In genomic region chr1:109240158-109241152, GRCh38 we compare ENCODE assay signal across 8 cellular contexts. TPM values are rescaled to one million over a fixed set of nuclear protein-coding genes. Genes with fewer than 3 reads are reported as not detected.
A peak's percentile ranks its signal among the peaks of the same experiment; 100 is the strongest.
DNase-seq lines count a peak whose midpoint lies in the region; ATAC-seq, FAIRE-seq and TF ChIP-seq lines count a peak whose summit lies in the region.

No MANE protein-coding gene starts in this region.

- H3K36me3 ChIP-seq in HUES6 (ENCODE audit: control insufficient read depth, insufficient read depth, low read length) (peaks cover 38% of the 10 kb centered on the region), spleen (peaks cover 2 to 43% (median 41%) of the 10 kb centered on the region in 6 donors)

- ATAC-seq in HG03025 (IDR thresholded peaks at IDR 0.05; ENCODE audit: low FRiP score, unreplicated experiment) (no peak), HG03095 (IDR thresholded peaks at IDR 0.05; ENCODE audit: unreplicated experiment) (no peak)

- no peaks in the 10 kb centered on the region for H3K27me3 ChIP-seq in HUES6 (ENCODE audit: control insufficient read depth, insufficient read depth, low read length)
- H3K27me3 ChIP-seq in spleen (replicated peaks in 1 of 7) = peaks cover 0 to 47% (median 0%) of the 10 kb centered on the region in 7 donors

- no peak for TF ChIP-seq POLR2A in spleen (IDR thresholded peaks at IDR 0.05)

- intact Hi-C loops in spleen (cut with DNase I; ENCODE audit: low total_unique reads) = no loop called here

- WGBS in spleen, 5 donors = 24 to 59% (median 51%) methylated on average over 16 to 26 of the region's 26 CpGs

- H3K27ac ChIP-seq in HUES6 (ENCODE audit: low read depth, low read length) = no peak overlapping the region
- peak overlapping the region; percentile 48 for H3K27ac ChIP-seq in angular gyrus (ENCODE audit: low read depth, low read length)
- H3K27ac ChIP-seq in spleen = peak overlapping the region in 2 of 8 donors; percentile 7

- H3K4me1 ChIP-seq in HUES6 (ENCODE audit: control insufficient read depth, insufficient read depth, low read length) (peaks cover 41% of the 10 kb centered on the region), spleen (peaks cover 8 to 25% (median 17%) of the 10 kb centered on the region in 6 donors)

- FAIRE-seq in GM19239 (lab: Jason Lieb, UNC) = no peak

- no peaks in the 10 kb centered on the region for H3K9me3 ChIP-seq in HUES6 (ENCODE audit: control insufficient read depth, insufficient read depth, low read depth, low read length)
- no peaks in the 10 kb centered on the region for H3K9me3 ChIP-seq in spleen

- DNase-seq in AG10803 (ENCODE audit: low read depth) (peak; percentile 65), hepatic stellate cell (ENCODE audit: low spot score) (peak; percentile 58), spleen (peak; percentile 71), GM19239 (ENCODE audit: insufficient read length, low spot score) (no peak)

- TF ChIP-seq CTCF in AG10803 (conservative IDR thresholded peaks at IDR 0.05; ENCODE audit: low read length) = no peak
- TF ChIP-seq CTCF in spleen (IDR thresholded peaks at IDR 0.05 in 8 of 11, conservative IDR thresholded peaks at IDR 0.05 in 3 of 11) = no peak

- H3K4me3 ChIP-seq in AG10803 (ENCODE audit: low read length) (no peak overlapping the region), HUES6 (ENCODE audit: low read depth, low read length) (peak overlapping the region; percentile 34), spleen (no peak overlapping the region)

- no peak overlapping the region for H3K9ac ChIP-seq in HUES6 (ENCODE audit: low read length)

RNA-seq across cellular contexts. Expression of gene CELSR2, which starts 8.9 kb away (rescaled TPM):
- total RNA-seq in spleen = 1 to 10 TPM in 5 of 7 donors, under 1 TPM in 2; 0.79 to 2.9 (median 1.4) TPM
- polyA plus RNA-seq in spleen = under 1 TPM; 0.20 to 0.54 (median 0.46) TPM

RNA-seq across cellular contexts. Expression of gene SARS1, which starts 26.7 kb away (rescaled TPM):
- 100 to 1,000 TPM in 3 of 7 donors, 10 to 100 TPM in 4; 98.5 to 138 (median 99.4) TPM for total RNA-seq in spleen
- 10 to 100 TPM; 47.2 to 63.2 (median 50.1) TPM for polyA plus RNA-seq in spleen

RNA-seq across cellular contexts. Expression of gene PSRC1, which starts 42.5 kb away (rescaled TPM):
- 1 to 10 TPM; 2.0 to 9.3 (median 3.1) TPM for total RNA-seq in spleen
- 1 to 10 TPM; 3.5 to 3.9 (median 3.5) TPM for polyA plus RNA-seq in spleen
